Comparison of ENCODE assay signal across 8 cellular contexts in genomic region chr11:64250875-64251721, GRCh38. TPM values are rescaled to one million over a fixed set of nuclear protein-coding genes. Genes with fewer than 3 reads are reported as not detected.
A peak's percentile ranks its signal among the peaks of the same experiment; 100 is the strongest.
DNase-seq lines count a peak whose midpoint lies in the region; ATAC-seq and TF ChIP-seq lines count a peak whose summit lies in the region.

TSS of gene PLCB3 (plus strand) at chr11:64251530. CDS start at chr11:64251650, 120 bp downstream.

- peak; percentile 53 for ATAC-seq in GM19351 (IDR thresholded peaks at IDR 0.05; ENCODE audit: unreplicated experiment)
- ATAC-seq in stimulated activated effector memory CD8-positive, alpha-beta T cell treated with anti-CD3 and anti-CD28 coated beads, Interleukin-12 subunit alpha, Interleukin-12 subunit beta, amount 100 ng/mL, for 72 hours, result peak; percentile 75

- H3K9me3 Mint-ChIP-seq in CD4-positive, alpha-beta memory T cell, result no peaks in the 10 kb centered on the region
- no peaks in the 10 kb centered on the region for H3K9me3 Mint-ChIP-seq in activated CD4-positive, alpha-beta T cell treated with anti-CD3 and anti-CD28 coated beads, Interleukin-2, amount 10 ng/mL, durations not matched to agents 24 days and 14 days
- H3K9me3 Mint-ChIP-seq in stimulated activated effector memory CD8-positive, alpha-beta T cell treated with anti-CD3 and anti-CD28 coated beads, Interleukin-12 subunit alpha, Interleukin-12 subunit beta, amount 100 ng/mL, for 72 hours, result no peaks in the 10 kb centered on the region

- H3K27ac Mint-ChIP-seq in CD4-positive, alpha-beta memory T cell, result peak within 1 kb of the TSS; percentile 81 to 89 (median 85)
- H3K27ac Mint-ChIP-seq in activated CD4-positive, alpha-beta T cell treated with anti-CD3 and anti-CD28 coated beads, Interleukin-2, amount 10 ng/mL, durations not matched to agents 24 days and 14 days, result peak within 1 kb of the TSS; percentile 82
- H3K27ac Mint-ChIP-seq in stimulated activated effector memory CD8-positive, alpha-beta T cell treated with anti-CD3 and anti-CD28 coated beads, Interleukin-12 subunit alpha, Interleukin-12 subunit beta, amount 100 ng/mL, for 72 hours, result peak within 1 kb of the TSS; percentile 86

- CTCF ChIA-PET in CD4-positive, alpha-beta memory T cell (lab: Charles Lee; ENCODE audit: partially characterized antibody), result interaction anchor here (0.6 to 10.5 kb wide), 20 partner anchors 8 to 1686 kb away, joined by 3 to 121 read pairs (median 6); partner anchors contain the start of genes CATSPERZ, DNAJC4, ESRRA and FERMT3

- WGBS in ectodermal cell, 2 experiments, result 1% methylated on average over 79 of the region's 79 CpGs

- peak; percentile 53 to 55 (median 53) for DNase-seq in CD4-positive, alpha-beta memory T cell
- peak; percentile 56 for DNase-seq in MM.1S
- peak; percentile 90 for DNase-seq in activated CD4-positive, alpha-beta T cell treated with anti-CD3 and anti-CD28 coated beads, Interleukin-2, amount 10 ng/mL, durations not matched to agents 24 days and 14 days
- peak; percentile 53 to 64 for DNase-seq in lung microvascular endothelial cell (ENCODE audit: low read depth in 2 of 2)
- DNase-seq in stimulated activated effector memory CD8-positive, alpha-beta T cell treated with anti-CD3 and anti-CD28 coated beads, Interleukin-12 subunit alpha, Interleukin-12 subunit beta, amount 100 ng/mL, for 72 hours (ENCODE audit: low spot score in 2 of 2), result peak; percentile 75 to 79
- no peak for DNase-seq in NCI-H1694 (lab: John Stamatoyannopoulos, UW)

- peaks cover 5 to 40% (median 16%) of the 10 kb centered on the region in 4 donors for H3K4me1 Mint-ChIP-seq in CD4-positive, alpha-beta memory T cell
- peaks cover 23% of the 10 kb centered on the region for H3K4me1 Mint-ChIP-seq in activated CD4-positive, alpha-beta T cell treated with anti-CD3 and anti-CD28 coated beads, Interleukin-2, amount 10 ng/mL, durations not matched to agents 24 days and 14 days
- H3K4me1 Mint-ChIP-seq in stimulated activated effector memory CD8-positive, alpha-beta T cell treated with anti-CD3 and anti-CD28 coated beads, Interleukin-12 subunit alpha, Interleukin-12 subunit beta, amount 100 ng/mL, for 72 hours, result peaks cover 33% of the 10 kb centered on the region

- no peaks in the 10 kb centered on the region for H4K20me1 ChIP-seq in MM.1S (ENCODE audit: insufficient read depth, low read length)

- H3F3A ChIP-seq in MM.1S (ENCODE audit: insufficient read depth, low read length), result 0 out of 2 replicates have a peak, but pooled peaks cover 4% of the 10 kb centered on the region

- peak within 1 kb of the TSS; percentile 84 to 89 (median 88) for H3K4me3 Mint-ChIP-seq in CD4-positive, alpha-beta memory T cell
- peak within 1 kb of the TSS; percentile 95 for H3K4me3 Mint-ChIP-seq in activated CD4-positive, alpha-beta T cell treated with anti-CD3 and anti-CD28 coated beads, Interleukin-2, amount 10 ng/mL, durations not matched to agents 24 days and 14 days
- peak within 1 kb of the TSS; percentile 94 for H3K4me3 Mint-ChIP-seq in stimulated activated effector memory CD8-positive, alpha-beta T cell treated with anti-CD3 and anti-CD28 coated beads, Interleukin-12 subunit alpha, Interleukin-12 subunit beta, amount 100 ng/mL, for 72 hours

- peak within 1 kb of the TSS; percentile 100 for H3K4me2 ChIP-seq in MM.1S (ENCODE audit: low read depth, low read length)

- peak within 1 kb of the TSS; percentile 84 for H2AFZ ChIP-seq in MM.1S (ENCODE audit: low read length)

- H3K4me1 ChIP-seq in CD4-positive, alpha-beta memory T cell (ENCODE audit: insufficient read depth, low read length), result peaks cover 41% of the 10 kb centered on the region
- H3K4me1 ChIP-seq in MM.1S (ENCODE audit: low read length) (no peaks in the 10 kb centered on the region; the same call in 1 of the 2 replicates), ectodermal cell (ENCODE audit: control insufficient read depth, insufficient read depth, low read length) (peaks cover 15% of the 10 kb centered on the region)

- no peaks in the 10 kb centered on the region for H3K9me3 ChIP-seq in CD4-positive, alpha-beta memory T cell (ENCODE audit: control insufficient read depth in 1 of 2, low read length in 2 of 2)
- H3K9me3 ChIP-seq in MM.1S (replicated peaks; ENCODE audit: insufficient read depth, low read length) (no peaks in the 10 kb centered on the region), ectodermal cell (ENCODE audit: control insufficient read depth, low read length) (no peaks in the 10 kb centered on the region)

- no peaks in the 10 kb centered on the region for H3K27me3 Mint-ChIP-seq in CD4-positive, alpha-beta memory T cell
- H3K27me3 Mint-ChIP-seq in activated CD4-positive, alpha-beta T cell treated with anti-CD3 and anti-CD28 coated beads, Interleukin-2, amount 10 ng/mL, durations not matched to agents 24 days and 14 days, result no peaks in the 10 kb centered on the region

- POLR2A ChIA-PET in CD4-positive, alpha-beta memory T cell (lab: Charles Lee; ENCODE audit: partially characterized antibody), result interaction anchor here (1.1 to 38.9 kb wide), 12 partner anchors 9 to 67 kb away, joined by 3 to 937 read pairs (median 12); partner anchors contain the start of genes BAD, DNAJC4, FERMT3 and FKBP2

- H3K9me2 ChIP-seq in MM.1S (replicated peaks; ENCODE audit: insufficient read depth, low read length), result no peaks in the 10 kb centered on the region

- H3K27ac ChIP-seq in CD4-positive, alpha-beta memory T cell (ENCODE audit: low read depth, low read length), result peak within 1 kb of the TSS; percentile 36
- H3K27ac ChIP-seq in MM.1S (ENCODE audit: low read length), result no peak within 1 kb of the TSS
- H3K27ac ChIP-seq in ectodermal cell (ENCODE audit: insufficient read depth, low read depth, low read length, poor library complexity, severe bottlenecking), result no peak within 1 kb of the TSS

- intact Hi-C loops in CD4-positive, alpha-beta memory T cell (cut with micrococcal nuclease), result loop anchor here (1.0 kb wide), 4 partner anchors 18 to 50 kb away; partner anchors contain the start of gene DNAJC4
- intact Hi-C loops in activated CD4-positive, alpha-beta T cell treated with anti-CD3 and anti-CD28 coated beads, Interleukin-2, amount 10 ng/mL, durations not matched to agents 24 days and 14 days (cut with micrococcal nuclease), result loop anchor here (1.0 kb wide), 2 partner anchors 17 to 53 kb away; no protein-coding TSS in a partner anchor

- no peaks in the 10 kb centered on the region for H3K27me3 ChIP-seq in CD4-positive, alpha-beta memory T cell (ENCODE audit: insufficient read depth, low read length)
- H3K27me3 ChIP-seq in MM.1S (replicated peaks; ENCODE audit: insufficient read depth, low read length) (peaks cover 5% of the 10 kb centered on the region; the same call in 1 of the 2 replicates), ectodermal cell (ENCODE audit: control insufficient read depth, insufficient read depth, low read length, poor library complexity, severe bottlenecking) (peaks cover 10% of the 10 kb centered on the region)

- H3K36me3 Mint-ChIP-seq in CD4-positive, alpha-beta memory T cell, result peaks cover 0 to 2% of the 10 kb centered on the region in 2 donors
- H3K36me3 Mint-ChIP-seq in activated CD4-positive, alpha-beta T cell treated with anti-CD3 and anti-CD28 coated beads, Interleukin-2, amount 10 ng/mL, durations not matched to agents 24 days and 14 days (ENCODE audit: low read depth), result peaks cover 6% of the 10 kb centered on the region
- H3K36me3 Mint-ChIP-seq in stimulated activated effector memory CD8-positive, alpha-beta T cell treated with anti-CD3 and anti-CD28 coated beads, Interleukin-12 subunit alpha, Interleukin-12 subunit beta, amount 100 ng/mL, for 72 hours, result peaks cover 16% of the 10 kb centered on the region

- peak within 1 kb of the TSS; percentile 69 for H3K9ac ChIP-seq in MM.1S (ENCODE audit: low read length)

- no peaks in the 10 kb centered on the region for H3K36me3 ChIP-seq in CD4-positive, alpha-beta memory T cell (ENCODE audit: insufficient read depth, low read length)
- H3K36me3 ChIP-seq in MM.1S (replicated peaks; ENCODE audit: insufficient read depth, low read length) (no peaks in the 10 kb centered on the region), ectodermal cell (ENCODE audit: control insufficient read depth, insufficient read depth, low read length) (no peaks in the 10 kb centered on the region)

- peak; percentile 49 for TF ChIP-seq CTCF in MM.1S (IDR thresholded peaks at IDR 0.05; ENCODE audit: low read length)

- H3K79me2 ChIP-seq in MM.1S (ENCODE audit: low read length), result peaks cover 14% of the 10 kb centered on the region

- peak within 1 kb of the TSS; percentile 17 to 56 for H3K4me3 ChIP-seq in CD4-positive, alpha-beta memory T cell (ENCODE audit: low read length in 2 of 2)
- H3K4me3 ChIP-seq in MM.1S (ENCODE audit: low read length) (peak within 1 kb of the TSS; percentile 83), ectodermal cell (ENCODE audit: insufficient read depth, low read depth, low read length) (peak within 1 kb of the TSS; percentile 70)

RNA-seq across cellular contexts. Expression of gene PLCB3, which starts in this region (rescaled TPM):
- 10 to 100 TPM; 10.8 to 11.9 TPM for total RNA-seq in CD4-positive, alpha-beta memory T cell
- under 1 TPM in 1 of 2 donors, not detected in 1; 0.71 TPM for polyA plus RNA-seq in CD4-positive, alpha-beta memory T cell
- total RNA-seq in activated CD4-positive, alpha-beta T cell treated with anti-CD3 and anti-CD28 coated beads, Interleukin-2, amount 10 ng/mL, durations not matched to agents 24 days and 14 days, result 16.6 and 16.7 TPM in 2 replicates
- polyA plus RNA-seq in ectodermal cell (2013, experiment 1 of 4), result 45.4 TPM
- polyA plus RNA-seq in ectodermal cell (2013, experiment 2 of 4), result 44.5 TPM
- 29.6 TPM for polyA plus RNA-seq in ectodermal cell (2013, experiment 3 of 4)
- 29.3 TPM for polyA plus RNA-seq in ectodermal cell (2013, experiment 4 of 4)
- total RNA-seq in lung microvascular endothelial cell, result 14.3 and 14.4 TPM in 2 replicates
